Comparison of ENCODE assay signal across 7 cellular contexts in the genomic region with DNA sequence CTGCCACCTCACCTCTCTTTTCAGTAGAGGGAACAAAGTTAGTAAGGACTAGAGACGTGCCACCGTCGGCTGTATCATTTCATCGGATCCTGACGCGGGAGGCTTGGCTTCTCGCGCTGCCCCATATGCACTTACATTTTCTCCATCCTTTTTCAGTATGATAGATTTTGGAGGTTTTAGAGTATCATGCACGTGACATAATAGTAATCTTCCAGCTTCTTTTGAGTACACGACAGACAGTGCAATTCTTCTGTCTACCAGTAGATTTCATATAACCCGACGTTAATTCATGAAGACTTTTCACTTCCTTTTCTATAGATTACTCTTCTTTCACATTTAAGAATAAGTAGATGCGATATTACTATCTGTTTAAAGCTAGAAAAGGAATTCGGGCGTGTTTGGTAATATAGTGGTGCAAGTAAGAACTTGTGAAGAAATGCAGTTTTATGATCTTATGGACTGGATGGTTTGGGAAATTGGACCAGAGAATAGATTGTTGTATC. TPM values are rescaled to one million over a fixed set of nuclear protein-coding genes. Genes with fewer than 3 reads are reported as not detected.
DNase-seq lines count a peak whose midpoint lies in the region; TF ChIP-seq lines count a peak whose summit lies in the region.

No MANE protein-coding gene starts in this region.

- H3K4me1 ChIP-seq in PC-9 (replicated peaks; ENCODE audit: insufficient read depth) (peaks cover 29% of the 10 kb centered on the region), ovary (ENCODE audit: insufficient read depth) (peaks cover 4% of the 10 kb centered on the region)

- H3K27me3 ChIP-seq in PC-9 (ENCODE audit: insufficient read depth, low read depth) (no peaks in the 10 kb centered on the region), ovary (no peaks in the 10 kb centered on the region)

- DNase-seq in GM20000 (ENCODE audit: low spot score) (peak; percentile 37), PC-9 (no peak), epithelial cell of esophagus (ENCODE audit: low read depth) (peak; percentile 18), ovary (no peak), NCI-H526 treated with DMSO at 0.1 percent for 48 hours (lab: John Stamatoyannopoulos, UW) (no peak), hypothalamus (lab: John Stamatoyannopoulos, UW) (no peak), DMS153 (lab: John Stamatoyannopoulos, UW) (no peak)

- peaks cover 27% of the 10 kb centered on the region for H3F3A ChIP-seq in PC-9 (ENCODE audit: insufficient read depth, low read depth)

- peak overlapping the region; percentile 95 for H3K4me2 ChIP-seq in PC-9

- H3K79me2 ChIP-seq in PC-9 (ENCODE audit: low read depth), result peaks cover 55% of the 10 kb centered on the region

- H3K36me3 ChIP-seq in PC-9 (ENCODE audit: low read depth), result peaks cover 11% of the 10 kb centered on the region
- no peaks in the 10 kb centered on the region for H3K36me3 ChIP-seq in ovary

- 0 out of 2 replicates have a peak overlapping the region, but pooled peaks have one; percentile 74 for H2AFZ ChIP-seq in PC-9

- no peak for TF ChIP-seq POLR2A in ovary (IDR thresholded peaks at IDR 0.05)

- H3K9me3 ChIP-seq in PC-9 (ENCODE audit: insufficient read depth, low read depth), result no peaks in the 10 kb centered on the region; the same call in 1 of the 2 replicates
- no peaks in the 10 kb centered on the region for H3K9me3 ChIP-seq in ovary

- peaks cover 7% of the 10 kb centered on the region; the same call in 1 of the 2 replicates for H4K20me1 ChIP-seq in PC-9 (ENCODE audit: insufficient read depth)

- WGBS in ovary, 3 donors, result 16 to 17% (median 17%) methylated on average over 15 of the region's 15 CpGs

- CTCF ChIA-PET in PC-9 (lab: Charles Lee), result no interaction called here

- no peaks in the 10 kb centered on the region for H3K9me2 ChIP-seq in PC-9 (ENCODE audit: insufficient read depth)

- TF ChIP-seq EP300 in ovary (IDR thresholded peaks at IDR 0.05), result no peak

- peak overlapping the region; percentile 94 for H3K27ac ChIP-seq in PC-9
- H3K27ac ChIP-seq in ovary, result peak overlapping the region in 1 of 2 donors; percentile 89

- no TSS peak for BruUV-seq in PC-9 (replicated peaks; lab: Mats Ljungman, UMichigan)

- TF ChIP-seq CTCF in GM20000 (IDR thresholded peaks at IDR 0.05; ENCODE audit: extremely low read depth, missing control alignments) (no peak), PC-9 (conservative IDR thresholded peaks at IDR 0.05) (no peak), epithelial cell of esophagus (IDR thresholded peaks at IDR 0.05; ENCODE audit: insufficient read depth, low read depth, low read length, missing control alignments) (peak; percentile 15), ovary (IDR thresholded peaks at IDR 0.05) (peak in 1 of 3 donors; percentile 29)

- intact Hi-C loops in PC-9 (cut with micrococcal nuclease; ENCODE audit: unreplicated experiment) (loop anchor here (10.0 kb wide), 1 partner anchor 371 kb away; no protein-coding TSS in a partner anchor), ovary (cut with DNase I) (loop anchor here in 2 of 4 donors (5.0 to 10.0 kb wide), 2 partner anchors 381 to 383 kb away; a partner anchor contains a TSS)

- H3K4me3 ChIP-seq in PC-9 (peak overlapping the region; percentile 86), epithelial cell of esophagus (ENCODE audit: low read length) (peak overlapping the region; percentile 82), ovary (peak overlapping the region; percentile 68)

- POLR2A ChIA-PET in PC-9 (lab: Charles Lee; ENCODE audit: unreplicated experiment), result interaction anchor here (0.6 kb wide), 1 partner anchor 53 kb away, joined by 5 read pairs; no protein-coding TSS in a partner anchor

RNA-seq across cellular contexts. Expression of a gene that starts 1.0 kb away (rescaled TPM):
- total RNA-seq in PC-9 (2021) (35.6 and 37.3 TPM in 2 replicates), ovary (10 to 100 TPM in 2 of 7 donors, 1 to 10 TPM in 5; 5.9 to 28.0 (median 7.8) TPM)
- polyA plus RNA-seq in ovary, result 1 to 10 TPM; 2.7 to 4.3 TPM

Comparison
In these comparisons a context has a peak if more than half of its experiments do, and no peak if none do; other contexts are left out.
1. DNase-seq: peak in GM20000 (single experiment) and epithelial cell of esophagus (single experiment); none in PC-9 (0 of 2), ovary (0 of 5), NCI-H526 treated with DMSO at 0.1 percent for 48 hours (single experiment), hypothalamus (0 of 51) and DMS153 (single experiment).
2. Peak in every context shown above with its lines, with median percentiles within 50 percentile points of each other: H3K4me3 ChIP-seq.